Comparison of ENCODE assay signal across 9 cellular contexts in the genomic region with DNA sequence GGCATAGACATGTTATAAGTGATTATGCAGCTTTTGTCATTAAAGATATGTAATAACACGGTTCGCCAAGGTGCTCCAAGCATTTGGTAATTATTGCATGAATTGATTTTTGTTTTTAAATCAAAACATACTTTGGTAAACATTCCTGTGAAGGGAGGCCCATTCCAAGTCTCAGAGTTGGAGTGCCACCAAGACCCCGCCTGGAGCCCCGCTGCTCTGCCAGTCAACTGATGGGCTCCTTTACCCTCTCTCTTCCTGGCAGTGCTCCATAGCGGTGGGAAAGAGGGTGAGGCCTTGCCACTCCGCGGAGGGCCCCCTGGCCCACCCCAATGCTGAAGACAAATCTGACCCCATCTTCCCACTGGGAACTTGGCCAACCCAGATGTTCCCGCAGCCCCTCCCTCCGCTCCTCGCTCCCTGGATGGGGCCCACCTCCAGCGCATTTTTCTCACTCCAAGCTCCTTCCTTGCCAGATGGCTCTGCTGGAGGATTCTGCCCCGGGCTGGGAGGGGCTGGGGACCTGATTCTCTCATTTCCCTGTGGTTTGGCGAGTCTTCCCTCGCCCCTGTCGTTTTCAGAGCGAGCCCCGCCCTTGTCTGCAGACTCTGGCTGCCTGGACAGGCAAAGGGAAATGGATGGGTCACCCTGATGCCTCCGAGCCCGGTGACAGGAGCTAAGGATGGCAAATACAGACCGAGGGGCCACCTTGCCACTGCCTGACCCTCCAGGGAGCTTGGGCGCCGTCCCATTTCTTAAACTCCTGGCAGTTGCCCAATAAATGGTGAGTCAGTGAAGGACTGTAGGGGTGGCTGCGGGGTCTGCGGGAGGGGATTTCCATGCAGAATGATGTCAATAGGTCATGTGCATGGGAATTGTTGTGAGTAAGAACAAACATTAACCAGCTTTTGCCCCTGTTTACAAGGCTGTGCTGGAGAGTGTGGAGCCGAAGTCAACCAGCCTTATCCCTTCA. TPM values are rescaled to one million over a fixed set of nuclear protein-coding genes. Genes with fewer than 3 reads are reported as not detected.
DNase-seq lines count a peak whose midpoint lies in the region; ATAC-seq and TF ChIP-seq lines count a peak whose summit lies in the region.
"Had no signal": no experiment of that assay in that cellular context is flagged by ENCODE, and none has a peak within 500 bp of the region (broad histone marks: within the 10 kb centered on the region; RNA-seq: fewer than 3 reads in every experiment).

No MANE protein-coding gene starts in this region.

- no peaks in the 10 kb centered on the region for H3K9me3 ChIP-seq in lower lobe of right lung

- intact Hi-C loops in lower lobe of right lung (cut with DNase I) = no loop called here

- ATAC-seq in lower lobe of right lung (peak; percentile 29 to 39), HG03025 (IDR thresholded peaks at IDR 0.05; ENCODE audit: low FRiP score, unreplicated experiment) (no peak), HG02852 (IDR thresholded peaks at IDR 0.05; ENCODE audit: unreplicated experiment) (no peak), GM21390 (IDR thresholded peaks at IDR 0.05; ENCODE audit: unreplicated experiment) (no peak)
- ATAC-seq: HCT116 had no signal

- H3K4me1 ChIP-seq in lower lobe of right lung = peaks cover 28% of the 10 kb centered on the region

- peak; percentile 92 for DNase-seq in A172 (ENCODE audit: low spot score)
- peak; percentile 94 for DNase-seq in NCI-H1694 (lab: John Stamatoyannopoulos, UW)
- peak; percentile 40 for DNase-seq in lower lobe of right lung
- no peak for DNase-seq in midbrain (lab: John Stamatoyannopoulos, UW)

- no peaks in the 10 kb centered on the region for H3K27me3 ChIP-seq in lower lobe of right lung (ENCODE audit: low read depth)

- no peak overlapping the region for H3K4me3 ChIP-seq in lower lobe of right lung

- peaks cover 18% of the 10 kb centered on the region for H3K36me3 ChIP-seq in lower lobe of right lung

- peak overlapping the region; percentile 8 for H3K27ac ChIP-seq in cingulate gyrus (ENCODE audit: low read depth, low read length)
- H3K27ac ChIP-seq in lower lobe of right lung = peak overlapping the region; percentile 10

- no peak for TF ChIP-seq CTCF in lower lobe of right lung (IDR thresholded peaks at IDR 0.05)

RNA-seq across cellular contexts. Expression of a gene that starts 9.2 kb away (rescaled TPM):
- total RNA-seq in A172 (2014; rRNA removed; shearing (Covaris generic)) = 0.57 and 0.86 TPM in 2 replicates
- 10.7 TPM for total RNA-seq in lower lobe of right lung

Comparison
In these comparisons a context has a peak if more than half of its experiments do, and no peak if none do; other contexts are left out.
1. ATAC-seq: peak in lower lobe of right lung (2 of 2); none in HG03025 (single experiment), HG02852 (single experiment) and GM21390 (single experiment).